ENCODE assay signal across 8 cellular contexts in the genomic region with DNA sequence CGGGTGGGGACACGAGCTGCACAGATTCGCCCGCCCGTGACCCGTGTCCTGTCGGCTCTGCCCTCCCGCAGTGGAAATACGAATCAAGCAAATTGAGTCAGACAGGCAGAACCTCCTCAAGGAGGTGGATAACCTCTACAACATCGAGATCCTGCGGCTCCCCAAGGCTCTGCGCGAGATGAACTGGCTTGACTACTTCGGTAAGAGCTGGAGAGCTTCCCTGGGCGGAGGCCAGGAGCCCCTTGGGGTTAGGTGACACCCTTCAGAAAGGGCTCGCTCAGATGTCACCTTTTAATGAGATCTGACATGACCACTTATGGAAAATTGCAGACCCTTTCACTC. TPM values are rescaled to one million over a fixed set of nuclear protein-coding genes. Genes with fewer than 3 reads are reported as not detected.
DNase-seq lines count a peak whose midpoint lies in the region; ATAC-seq, FAIRE-seq and TF ChIP-seq lines count a peak whose summit lies in the region.

No MANE protein-coding gene starts in this region.

- TF ChIP-seq CTCF in RWPE2 (IDR thresholded peaks at IDR 0.05; ENCODE audit: poor library complexity, severe bottlenecking) (no peak), foreskin fibroblast (IDR thresholded peaks at IDR 0.05; ENCODE audit: low read depth, low read length) (no peak), omental fat pad (IDR thresholded peaks at IDR 0.05) (no peak), D721Med (IDR thresholded peaks at IDR 0.05; ENCODE audit: insufficient read depth, missing control alignments) (no peak)

- H3K27me3 ChIP-seq in RWPE2 (ENCODE audit: insufficient read depth, poor library complexity, severe bottlenecking) (no peaks in the 10 kb centered on the region), skeletal muscle satellite cell (ENCODE audit: control insufficient read depth, insufficient read depth, low read length) (no peaks in the 10 kb centered on the region)

- H3K36me3 ChIP-seq in RWPE2 (ENCODE audit: low read depth) = peaks cover 51% of the 10 kb centered on the region
- peaks cover 17% of the 10 kb centered on the region for H3K36me3 ChIP-seq in skeletal muscle satellite cell (ENCODE audit: insufficient read depth, low read length)

- peak overlapping the region; percentile 82 for H3K4me3 ChIP-seq in RWPE2 (ENCODE audit: severe bottlenecking)
- H3K4me3 ChIP-seq in foreskin fibroblast (ENCODE audit: low read depth in 1 of 2, low read length in 2 of 2) = peak overlapping the region; percentile 86 to 91
- peak overlapping the region; percentile 99 for H3K4me3 ChIP-seq in skeletal muscle satellite cell (ENCODE audit: low read length)

- DNase-seq in DMS 273 (lab: John Stamatoyannopoulos, UW; ENCODE audit: unreplicated experiment) = peak; percentile 67
- no peak for DNase-seq in DMS 273 treated with DMSO at 0.1 percent for 48 hours (lab: John Stamatoyannopoulos, UW)
- DNase-seq in RWPE2 (ENCODE audit: low spot score) = no peak
- no peak for DNase-seq in foreskin fibroblast
- DNase-seq in omental fat pad (ENCODE audit: low spot score) = no peak
- no peak for DNase-seq in D721Med (ENCODE audit: insufficient read length, low spot score)

- peak overlapping the region; percentile 97 for H3K4me2 ChIP-seq in skeletal muscle satellite cell (ENCODE audit: low read length)

- ATAC-seq in RWPE2 (ENCODE audit: low read depth) (no peak), GM19324 (IDR thresholded peaks at IDR 0.05; ENCODE audit: low FRiP score, unreplicated experiment) (no peak), omental fat pad (ENCODE audit: low FRiP score) (no peak)

- FAIRE-seq in D721Med (lab: Jason Lieb, UNC) = no peak

- H3K9me3 ChIP-seq in RWPE2 (ENCODE audit: severe bottlenecking) (no peaks in the 10 kb centered on the region), skeletal muscle satellite cell (replicated peaks; ENCODE audit: low read length) (no peaks in the 10 kb centered on the region)

- H3K4me1 ChIP-seq in RWPE2 (ENCODE audit: insufficient read depth, poor library complexity, severe bottlenecking) (peaks cover 3% of the 10 kb centered on the region), skeletal muscle satellite cell (ENCODE audit: control insufficient read depth, insufficient read depth, low read length) (peaks cover 20% of the 10 kb centered on the region)

- peak overlapping the region; percentile 84 for H3K9ac ChIP-seq in skeletal muscle satellite cell (ENCODE audit: low read depth, low read length)

- H3K27ac ChIP-seq in RWPE2 (ENCODE audit: poor library complexity, severe bottlenecking) = peak overlapping the region; percentile 40

RNA-seq across cellular contexts. Expression of a gene that starts 0.5 kb away (rescaled TPM):
- total RNA-seq in skeletal muscle satellite cell (2012; rRNA removed) = 6.6 and 9.2 TPM in 2 replicates
- total RNA-seq in omental fat pad = 1 to 10 TPM in 1 of 4 donors, under 1 TPM in 2, not detected in 1; 0.28 to 1.7 (median 0.63) TPM

RNA-seq across cellular contexts. Expression of a gene that starts 58.1 kb away (rescaled TPM):
- total RNA-seq in skeletal muscle satellite cell (2012; rRNA removed) = not detected in 2 replicates
- 10 to 100 TPM in 3 of 4 donors, 1 to 10 TPM in 1; 1.7 to 47.3 (median 13.5) TPM for total RNA-seq in omental fat pad
